8 cellular contexts compared by ENCODE assay signal in genomic region chr4:42280327-42281095, GRCh38.
DNase-seq lines count a peak whose midpoint lies in the region; ATAC-seq and TF ChIP-seq lines count a peak whose summit lies in the region.

No MANE protein-coding gene starts in this region.

- no peak overlapping the region for H3K27ac Mint-ChIP-seq in activated CD4-positive, alpha-beta T cell treated with anti-CD3 and anti-CD28 coated beads, Interleukin-2, amount 10 ng/mL, durations not matched to agents 7 days and 5 days
- no peak overlapping the region for H3K27ac Mint-ChIP-seq in mesothelial cell of epicardium

- H3K4me3 ChIP-seq in astrocyte of the cerebellum (ENCODE audit: low read depth, low read length), result no peak overlapping the region

- H3K36me3 Mint-ChIP-seq in activated CD4-positive, alpha-beta T cell treated with anti-CD3 and anti-CD28 coated beads, Interleukin-2, amount 10 ng/mL, durations not matched to agents 7 days and 5 days (ENCODE audit: low read depth), result no peaks in the 10 kb centered on the region
- no peaks in the 10 kb centered on the region for H3K36me3 Mint-ChIP-seq in mesothelial cell of epicardium

- peaks cover 5% of the 10 kb centered on the region for H3K27me3 Mint-ChIP-seq in activated CD4-positive, alpha-beta T cell treated with anti-CD3 and anti-CD28 coated beads, Interleukin-2, amount 10 ng/mL, durations not matched to agents 7 days and 5 days
- H3K27me3 Mint-ChIP-seq in mesothelial cell of epicardium (ENCODE audit: low read depth), result peaks cover 7% of the 10 kb centered on the region

- CTCF ChIA-PET in activated CD4-positive, alpha-beta T cell treated with anti-CD3 and anti-CD28 coated beads, Interleukin-2, amount 10 ng/mL, durations not matched to agents 7 days and 5 days (lab: Charles Lee), result interaction anchor here (0.6 kb wide), 2 partner anchors 462 to 1339 kb away, joined by 3 read pairs; no protein-coding TSS in a partner anchor

- no peak overlapping the region for H3K4me3 Mint-ChIP-seq in activated CD4-positive, alpha-beta T cell treated with anti-CD3 and anti-CD28 coated beads, Interleukin-2, amount 10 ng/mL, durations not matched to agents 7 days and 5 days
- no peak overlapping the region for H3K4me3 Mint-ChIP-seq in mesothelial cell of epicardium

- in situ Hi-C loops in astrocyte of the cerebellum (cut with HindIII; ENCODE audit: low sequenced_read_pairs), result no loop called here

- ATAC-seq in GM21619 (IDR thresholded peaks at IDR 0.05; ENCODE audit: unreplicated experiment), result no peak

- H3K4me1 Mint-ChIP-seq in activated CD4-positive, alpha-beta T cell treated with anti-CD3 and anti-CD28 coated beads, Interleukin-2, amount 10 ng/mL, durations not matched to agents 7 days and 5 days, result peaks cover 5% of the 10 kb centered on the region
- H3K4me1 Mint-ChIP-seq in mesothelial cell of epicardium, result peaks cover 10% of the 10 kb centered on the region

- peak; percentile 69 for TF ChIP-seq CTCF in astrocyte of the cerebellum (IDR thresholded peaks at IDR 0.05; ENCODE audit: low read depth, low read length, missing control alignments)
- TF ChIP-seq CTCF in mesothelial cell of epicardium (IDR thresholded peaks at IDR 0.05; ENCODE audit: unreplicated experiment), result peak; percentile 79

- H3K9me3 Mint-ChIP-seq in activated CD4-positive, alpha-beta T cell treated with anti-CD3 and anti-CD28 coated beads, Interleukin-2, amount 10 ng/mL, durations not matched to agents 7 days and 5 days, result no peaks in the 10 kb centered on the region
- H3K9me3 Mint-ChIP-seq in mesothelial cell of epicardium, result no peaks in the 10 kb centered on the region

- POLR2A ChIA-PET in activated CD4-positive, alpha-beta T cell treated with anti-CD3 and anti-CD28 coated beads, Interleukin-2, amount 10 ng/mL, durations not matched to agents 7 days and 5 days (lab: Charles Lee), result interaction anchor here (0.9 kb wide), 1 partner anchor 18 kb away, joined by 3 read pairs; no protein-coding TSS in a partner anchor

- DNase-seq in activated CD4-positive, alpha-beta T cell treated with anti-CD3 and anti-CD28 coated beads, Interleukin-2, amount 10 ng/mL, durations not matched to agents 7 days and 5 days, result peak; percentile 45
- DNase-seq in activated CD4-positive, alpha-beta T cell treated with anti-CD3 and anti-CD28 coated beads, Interleukin-2, amount 50 U/mL, for 4 hours, result no peak
- DNase-seq in HuH-7 (ENCODE audit: low spot score), result peak; percentile 40
- DNase-seq in astrocyte of the cerebellum (ENCODE audit: low read depth), result no peak
- DNase-seq in mesothelial cell of epicardium (ENCODE audit: low spot score in 2 of 2, unreplicated experiment in 2 of 2), result no peak
- no peak for DNase-seq in T1000 (lab: John Stamatoyannopoulos, UW)
- DNase-seq in ecto neural progenitor cell (ENCODE audit: low spot score), result no peak

Comparison
In these comparisons a context has a peak if more than half of its experiments do, and no peak if none do; other contexts are left out.
1. DNase-seq: peak in activated CD4-positive, alpha-beta T cell treated with anti-CD3 and anti-CD28 coated beads, Interleukin-2, amount 10 ng/mL, durations not matched to agents 7 days and 5 days (single experiment) and HuH-7 (single experiment); none in activated CD4-positive, alpha-beta T cell treated with anti-CD3 and anti-CD28 coated beads, Interleukin-2, amount 50 U/mL, for 4 hours (0 of 2), astrocyte of the cerebellum (single experiment), mesothelial cell of epicardium (0 of 2), T1000 (single experiment) and ecto neural progenitor cell (single experiment).